Comparison of ENCODE assay signal across 33 cellular contexts in the genomic region with DNA sequence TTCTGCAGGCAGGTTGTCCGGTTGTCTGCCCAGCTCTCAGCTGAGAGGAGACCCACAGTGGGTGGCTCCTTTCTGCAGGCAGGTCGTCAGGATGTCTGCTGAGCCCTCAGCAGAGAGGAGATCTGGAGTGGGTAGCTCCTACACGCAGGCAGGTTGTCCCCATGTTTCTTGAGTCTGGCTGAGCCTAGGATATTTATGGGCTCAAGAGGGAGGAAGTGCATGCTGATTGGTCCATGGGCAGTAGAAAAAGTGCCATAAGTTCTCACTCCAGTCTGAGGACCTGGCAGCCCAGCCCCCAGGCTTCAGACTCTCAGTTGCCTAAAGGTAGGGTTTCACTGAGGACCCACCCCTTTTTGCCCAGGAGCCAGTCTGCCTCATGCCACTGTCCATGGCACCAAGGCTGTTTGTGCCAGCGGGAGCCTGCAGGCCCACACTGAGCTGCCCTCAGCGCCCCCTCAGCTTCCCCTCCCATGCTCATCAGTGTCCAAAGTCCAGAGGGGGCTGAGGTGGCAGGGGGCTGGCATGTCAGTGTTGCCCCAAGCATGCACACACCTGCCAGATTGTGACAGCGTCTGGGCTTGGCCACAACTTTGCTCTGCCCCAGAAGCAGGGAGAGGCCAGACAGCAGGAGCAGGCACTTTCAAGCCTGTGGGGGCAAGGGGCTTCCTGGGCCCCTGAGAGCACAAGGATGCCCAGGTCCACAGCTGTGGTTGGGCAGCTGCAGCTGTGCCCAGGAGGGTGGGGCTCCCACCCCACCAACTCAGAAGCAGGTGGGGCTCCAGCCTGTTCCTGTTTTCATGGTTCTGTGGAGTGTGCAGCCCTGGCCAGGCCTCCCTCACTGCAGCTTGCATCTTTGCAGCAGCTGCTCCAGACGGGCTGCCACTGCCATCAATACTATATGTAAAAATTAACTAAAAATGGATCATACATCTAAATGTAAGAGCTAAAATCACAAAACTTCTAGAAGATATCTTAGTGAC. TPM values are rescaled to one million over a fixed set of nuclear protein-coding genes. Genes with fewer than 3 reads are reported as not detected.
DNase-seq lines count a peak whose midpoint lies in the region; ATAC-seq, FAIRE-seq and TF ChIP-seq lines count a peak whose summit lies in the region.
"Had no signal": no experiment of that assay in that cellular context is flagged by ENCODE, and none has a peak within 500 bp of the region (broad histone marks: within the 10 kb centered on the region; RNA-seq: fewer than 3 reads in every experiment).

No MANE protein-coding gene starts in this region.

- H3K4me1 Mint-ChIP-seq in stimulated activated memory B cell treated with anti-CD40 and anti-IgM and Interleukin-4, amounts not matched to agents 10 μg/mL and 1 μg/mL and 100 μg/mL, for 72 hours, result peaks cover 38% of the 10 kb centered on the region

- no peak for FAIRE-seq in K562 (lab: Jason Lieb, UNC)
- FAIRE-seq: A204.1, G401.6, H54, urothelium cell line had no signal

- no peak for TF ChIP-seq RAD21 in K562 (CRISPR knock-in tag; conservative IDR thresholded peaks at IDR 0.05 in 1 of 2, IDR thresholded peaks at IDR 0.05 in 1 of 2)

- TF ChIP-seq CTCF in K562 (IDR thresholded peaks at IDR 0.05 in 2 of 3, conservative IDR thresholded peaks at IDR 0.05 in 1 of 3; ENCODE audit: insufficient read depth in 2 of 3, low read depth in 1 of 3, low read length in 3 of 3), result no peak

- BruUV-seq in K562 (replicated peaks; lab: Mats Ljungman, UMichigan), result no TSS peak

- H3K4me1 ChIP-seq in K562 (replicated peaks in 1 of 2; ENCODE audit: control insufficient read depth in 2 of 2, insufficient read depth in 2 of 2, low read length in 2 of 2), result peaks cover 4 to 11% of the 10 kb centered on the region in 2 experiments; a peak in 4 of 5 replicates

- no peak for TF ChIP-seq EP300 in K562 (IDR thresholded peaks at IDR 0.05; ENCODE audit: low read length)

- ATAC-seq in K562, result no peak
- peak; percentile 75 for ATAC-seq in stimulated activated memory B cell treated with anti-CD40 and anti-IgM and Interleukin-4, amounts not matched to agents 10 μg/mL and 1 μg/mL and 100 μg/mL, for 72 hours
- ATAC-seq: activated CD8-positive, alpha-beta memory T cell treated with anti-CD3 and anti-CD28 coated beads, Interleukin-2, amount 10 ng/mL, durations not matched to agents 7 days and 5 days; activated naive CD8-positive, alpha-beta T cell treated with anti-CD3 and anti-CD28 coated beads, Interleukin-2, amount 50 U/mL, for 24 hours; left colon; psoas muscle had no signal

- H3K27me3 Mint-ChIP-seq in stimulated activated memory B cell treated with anti-CD40 and anti-IgM and Interleukin-4, amounts not matched to agents 10 μg/mL and 1 μg/mL and 100 μg/mL, for 72 hours, result no peaks in the 10 kb centered on the region
- H3K27me3 Mint-ChIP-seq: stimulated activated naive CD8-positive, alpha-beta T cell treated with anti-CD3 and anti-CD28 coated beads, Interleukin-15, Interleukin-2, amounts not matched to agents 100 ng/mL and 50 ng/mL, for 24 hours had no signal

- no peaks in the 10 kb centered on the region for H3K27me3 ChIP-seq in K562 (ENCODE audit: control insufficient read depth in 2 of 2, insufficient read depth in 2 of 2, low read length in 2 of 2)
- H3K27me3 ChIP-seq: hepatocyte had no signal

- CTCF ChIA-PET in K562 (lab: Yijun Ruan, JAX; ENCODE audit: low intra/inter-chr PET ratio), result no interaction called here

- H3K9me3 Mint-ChIP-seq in stimulated activated memory B cell treated with anti-CD40 and anti-IgM and Interleukin-4, amounts not matched to agents 10 μg/mL and 1 μg/mL and 100 μg/mL, for 72 hours, result no peaks in the 10 kb centered on the region
- H3K9me3 Mint-ChIP-seq: activated naive CD8-positive, alpha-beta T cell treated with anti-CD3 and anti-CD28 coated beads, Interleukin-2, amount 50 U/mL, for 24 hours; stimulated activated naive CD8-positive, alpha-beta T cell treated with anti-CD3 and anti-CD28 coated beads, Interleukin-15, Interleukin-2, amounts not matched to agents 100 ng/mL and 50 ng/mL, for 24 hours had no signal

- no peaks in the 10 kb centered on the region for H3K9me1 ChIP-seq in K562 (ENCODE audit: control insufficient read depth, insufficient read depth, low read length)

- H3K4me3 ChIP-seq in K562, result no peak overlapping the region
- H3K4me3 ChIP-seq: hepatocyte, psoas muscle, SK-N-MC, thoracic aorta had no signal

- H2AFZ ChIP-seq in K562 (ENCODE audit: low read depth, low read length), result no peak overlapping the region
- H2AFZ ChIP-seq: hepatocyte had no signal

- in situ Hi-C loops in K562 (cut with MboI), result no loop called here

- H3K27ac Mint-ChIP-seq in stimulated activated memory B cell treated with anti-CD40 and anti-IgM and Interleukin-4, amounts not matched to agents 10 μg/mL and 1 μg/mL and 100 μg/mL, for 72 hours, result peak overlapping the region; percentile 80
- H3K27ac Mint-ChIP-seq: activated CD8-positive, alpha-beta memory T cell treated with anti-CD3 and anti-CD28 coated beads, Interleukin-2, amount 10 ng/mL, durations not matched to agents 7 days and 5 days; activated naive CD8-positive, alpha-beta T cell treated with anti-CD3 and anti-CD28 coated beads, Interleukin-2, amount 50 U/mL, for 24 hours; stimulated activated naive CD8-positive, alpha-beta T cell treated with anti-CD3 and anti-CD28 coated beads, Interleukin-15, Interleukin-2, amounts not matched to agents 100 ng/mL and 50 ng/mL, for 24 hours had no signal

- DNase-seq in SKM-1 treated with dmso at 0.1 percent for 144 hours (lab: John Stamatoyannopoulos, UW; ENCODE audit: unreplicated experiment) (peak; percentile 23), SKM-1 (lab: John Stamatoyannopoulos, UW; ENCODE audit: unreplicated experiment) (no peak), MV-4-11 (lab: John Stamatoyannopoulos, UW) (peak; percentile 52), K562 (ENCODE audit: extremely low read depth in 1 of 4, low spot score in 3 of 4) (no peak), NK-92 (lab: John Stamatoyannopoulos, UW; ENCODE audit: unreplicated experiment) (no peak), NCI-H1048 (lab: John Stamatoyannopoulos, UW) (no peak), NCI-H1417 treated with DMSO at 0.1 percent for 48 hours (lab: John Stamatoyannopoulos, UW) (no peak)
- DNase-seq: activated CD4-positive, alpha-beta T cell treated with anti-CD3 and anti-CD28 coated beads, Interleukin-2, amount 50 U/mL, for 1 hour; activated CD8-positive, alpha-beta memory T cell treated with anti-CD3 and anti-CD28 coated beads, Interleukin-2, amount 10 ng/mL, durations not matched to agents 7 days and 5 days; activated naive CD8-positive, alpha-beta T cell treated with anti-CD3 and anti-CD28 coated beads, Interleukin-2, amount 50 U/mL, for 24 hours; activated T-cell treated with anti-CD3 and anti-CD28 coated beads, Interleukin-2, amount 50 U/mL, for 48 hours; central memory CD4-positive, alpha-beta T cell; DMS153; foreskin fibroblast; left colon; NCI-H187; NCI-H2171; NCI-H510A treated with DMSO at 0.1 percent for 48 hours; NK-92 treated with Interleukin-12 subunit alpha and Interleukin-12 subunit beta, amount 100 ng/mL, for 24 hours; nucleus accumbens had no signal

- 18% methylated on average over 7 of the region's 7 CpGs for WGBS in K562 (ENCODE audit: insufficient coverage, low coverage, missing lambda C conversion rate)

- H3K9me3 ChIP-seq in K562 (replicated peaks; ENCODE audit: control insufficient read depth, insufficient read depth, low read depth, low read length), result no peaks in the 10 kb centered on the region
- H3K9me3 ChIP-seq: psoas muscle, thoracic aorta had no signal

- no peak overlapping the region for H3K9ac ChIP-seq in K562 (ENCODE audit: insufficient read depth in 1 of 2, low read depth in 2 of 2, low read length in 2 of 2)

- H3K4me3 Mint-ChIP-seq in stimulated activated memory B cell treated with anti-CD40 and anti-IgM and Interleukin-4, amounts not matched to agents 10 μg/mL and 1 μg/mL and 100 μg/mL, for 72 hours, result peak overlapping the region; percentile 26
- H3K4me3 Mint-ChIP-seq: activated CD8-positive, alpha-beta memory T cell treated with anti-CD3 and anti-CD28 coated beads, Interleukin-2, amount 10 ng/mL, durations not matched to agents 7 days and 5 days; activated naive CD8-positive, alpha-beta T cell treated with anti-CD3 and anti-CD28 coated beads, Interleukin-2, amount 50 U/mL, for 24 hours; stimulated activated naive CD8-positive, alpha-beta T cell treated with anti-CD3 and anti-CD28 coated beads, Interleukin-15, Interleukin-2, amounts not matched to agents 100 ng/mL and 50 ng/mL, for 24 hours had no signal

- H3K79me2 ChIP-seq in K562 (ENCODE audit: control insufficient read depth, insufficient read depth, low read length), result peaks cover 10% of the 10 kb centered on the region

- H3K27ac ChIP-seq in K562 (ENCODE audit: extremely low read depth, low read depth, low read length), result no peak overlapping the region
- H3K27ac ChIP-seq: hepatocyte, psoas muscle, SK-N-MC, thoracic aorta, VCaP had no signal

- H3K36me3 ChIP-seq in K562 (ENCODE audit: control insufficient read depth, insufficient read depth, low read length), result no peaks in the 10 kb centered on the region
- H3K36me3 ChIP-seq: thoracic aorta had no signal

- no peak overlapping the region for H3K4me2 ChIP-seq in K562 (ENCODE audit: insufficient read depth, low read length)
- H3K4me2 ChIP-seq: hepatocyte had no signal

- POLR2A ChIA-PET in K562 (lab: Yijun Ruan, JAX), result interaction anchor here (1.1 kb wide), 1 partner anchor 11 kb away, joined by 3 read pairs; no protein-coding TSS in a partner anchor

- intact Hi-C loops in K562 (cut with micrococcal nuclease), result no loop called here

- peaks cover 8% of the 10 kb centered on the region for H3K36me3 Mint-ChIP-seq in stimulated activated memory B cell treated with anti-CD40 and anti-IgM and Interleukin-4, amounts not matched to agents 10 μg/mL and 1 μg/mL and 100 μg/mL, for 72 hours
- H3K36me3 Mint-ChIP-seq: activated CD8-positive, alpha-beta memory T cell treated with anti-CD3 and anti-CD28 coated beads, Interleukin-2, amount 10 ng/mL, durations not matched to agents 7 days and 5 days had no signal

- H4K20me1 ChIP-seq in K562 (replicated peaks; ENCODE audit: control insufficient read depth, insufficient read depth, low read length), result no peaks in the 10 kb centered on the region

- TF ChIP-seq POLR2A in K562 (conservative IDR thresholded peaks at IDR 0.05), result no peak

RNA-seq across cellular contexts. Expression of a gene that starts 3.8 kb away (rescaled TPM):
- total RNA-seq in K562 (2011; cell fraction: chromatin; rRNA removed; ENCODE audit: low replicate concordance), result 5.2 and 16.2 TPM in 2 replicates
- total RNA-seq in K562 (2011; cell fraction: nucleolus; rRNA removed), result 2.7 and 4.2 TPM in 2 replicates
- total RNA-seq in K562 (2011; cell fraction: nucleoplasm; rRNA removed), result 10.6 and 20.5 TPM in 2 replicates
- total RNA-seq in K562 (2014; rRNA removed) (9.5 and 9.7 TPM in 2 replicates), K562 (2014; rRNA removed; fragmentation: Illumina TruSeq; extraction: Trizol) (20.7 and 26.1 TPM in 2 replicates), K562 (2015; rRNA removed; fragmentation: Illumina TruSeq; extraction: Trizol) (13.8 and 16.0 TPM in 2 replicates), K562 (2021) (18.9 and 20.6 TPM in 2 replicates)
- polyA plus RNA-seq in K562 (2011; rRNA removed) (23.3 and 27.9 TPM in 2 replicates), K562 (2014; fragmentation: Illumina TruSeq; extraction: Trizol) (13.1 and 14.6 TPM in 2 replicates), K562 (2014; fragmentation: Nextera tagmentation; extraction: Ambion mirVana) (10 to 100 TPM; 44.6 to 51.9 TPM), K562 (2014; rRNA removed) (15.4 and 16.6 TPM in 2 replicates)
- polyA plus RNA-seq in K562 (2011; cell fraction: cytosol; rRNA removed), result 4.3 and 11.1 TPM in 2 replicates
- polyA plus RNA-seq in K562 (2011; cell fraction: nucleus; rRNA removed), result 7.8 and 10.2 TPM in 2 replicates
- 17.6 and 18.3 TPM in 2 replicates for polyA plus RNA-seq in K562 (2012)
- 20.6 and 29.5 TPM in 2 replicates for polyA minus RNA-seq in K562 (2011; rRNA and poly(A)+ RNA removed)
- polyA minus RNA-seq in K562 (2011; cell fraction: cytosol; rRNA and poly(A)+ RNA removed), result 5.3 and 7.6 TPM in 2 replicates
- 6.7 and 12.9 TPM in 2 replicates for polyA minus RNA-seq in K562 (2011; cell fraction: nucleus; rRNA and poly(A)+ RNA removed)

RNA-seq across cellular contexts. Expression of a gene that starts 23.7 kb away (rescaled TPM):
- 0.44 and 1.2 TPM in 2 replicates for total RNA-seq in K562 (2011; cell fraction: chromatin; rRNA removed; ENCODE audit: low replicate concordance)
- 0.66 and 1.0 TPM in 2 replicates for total RNA-seq in K562 (2011; cell fraction: nucleolus; rRNA removed)
- total RNA-seq in K562 (2011; cell fraction: nucleoplasm; rRNA removed), result 0.73 and 1.2 TPM in 2 replicates
- not detected in 2 replicates for total RNA-seq in K562 (2014; rRNA removed)
- total RNA-seq in K562 (2014; rRNA removed; fragmentation: Illumina TruSeq; extraction: Trizol), result 0.07 and 0.32 TPM in 2 replicates
- total RNA-seq in K562 (2015; rRNA removed; fragmentation: Illumina TruSeq; extraction: Trizol), result 0.14 and 0.34 TPM in 2 replicates
- 0.13 and 0.27 TPM in 2 replicates for total RNA-seq in K562 (2021)
- polyA plus RNA-seq in K562 (2011; rRNA removed), result 0.42 and 1.1 TPM in 2 replicates
- 0.06 and 0.85 TPM in 2 replicates for polyA plus RNA-seq in K562 (2011; cell fraction: cytosol; rRNA removed)
- polyA plus RNA-seq in K562 (2011; cell fraction: nucleus; rRNA removed), result 0.14 and 0.15 TPM in 2 replicates
- 0.29 and 0.34 TPM in 2 replicates for polyA plus RNA-seq in K562 (2012)
- polyA plus RNA-seq in K562 (2014; fragmentation: Illumina TruSeq; extraction: Trizol), result 0.10 and 0.12 TPM in 2 replicates
- polyA plus RNA-seq in K562 (2014; fragmentation: Nextera tagmentation; extraction: Ambion mirVana), result under 1 TPM; 0.06 to 0.27 TPM
- 0.05 and 0.13 TPM in 2 replicates for polyA plus RNA-seq in K562 (2014; rRNA removed)
- 0.18 and 0.32 TPM in 2 replicates for polyA minus RNA-seq in K562 (2011; rRNA and poly(A)+ RNA removed)
- polyA minus RNA-seq in K562 (2011; cell fraction: cytosol; rRNA and poly(A)+ RNA removed), result 1.3 TPM in 1 of 2 replicates, not detected in the other
- 0.22 and 0.40 TPM in 2 replicates for polyA minus RNA-seq in K562 (2011; cell fraction: nucleus; rRNA and poly(A)+ RNA removed)
- total RNA-seq: activated CD8-positive, alpha-beta memory T cell treated with anti-CD3 and anti-CD28 coated beads, Interleukin-2, amount 10 ng/mL, durations not matched to agents 7 days and 5 days; MCF 10A; T-helper 2 cell treated with Interferon-gamma antibody and Interleukin-4, amounts not matched to agents 100 ng/mL and 5 ng/mL, for 36 hours had no signal

Comparison
In these comparisons a context has a peak if more than half of its experiments do, and no peak if none do; other contexts are left out.
1. DNase-seq: peak in SKM-1 treated with dmso at 0.1 percent for 144 hours (single experiment) and MV-4-11 (single experiment); none in SKM-1 (single experiment), K562 (0 of 4), NK-92 (single experiment), NCI-H1048 (single experiment) and NCI-H1417 treated with DMSO at 0.1 percent for 48 hours (single experiment).